30 cellular contexts compared by ENCODE assay signal in genomic region chr19:28635962-28636629, GRCh38.
"Had no signal": no experiment of that assay in that cellular context is flagged by ENCODE, and none has a peak within 500 bp of the region (broad histone marks: within the 10 kb centered on the region; RNA-seq: fewer than 3 reads in every experiment).

No MANE protein-coding gene starts in this region.

- H3K9me3 ChIP-seq: body of pancreas, MG63 had no signal

- FAIRE-seq: astrocyte had no signal

- H3K4me3 ChIP-seq: body of pancreas, breast epithelium, MG63 had no signal

- H3K4me1 ChIP-seq: breast epithelium had no signal

- H3K27ac ChIP-seq: body of pancreas, breast epithelium, WERI-Rb-1 had no signal

- DNase-seq: activated CD4-positive, alpha-beta T cell treated with anti-CD3 and anti-CD28 coated beads, Interleukin-2, amount 10 ng/mL, durations not matched to agents 24 days and 14 days; activated CD4-positive, alpha-beta T cell treated with anti-CD3 and anti-CD28 coated beads, Interleukin-2, amount 50 U/mL, for 4 hours; activated CD8-positive, alpha-beta T cell treated with anti-CD3 and anti-CD28 coated beads for 36 hours; activated gamma-delta T cell; activated naive CD4-positive, alpha-beta T cell treated with Interleukin-2 at 50 U/mL for 16 hours; activated naive CD8-positive, alpha-beta T cell treated with anti-CD3 and anti-CD28 coated beads, Interleukin-2, amount 10 ng/mL, durations not matched to agents 7 days and 5 days; activated T-cell treated with anti-CD3 and anti-CD28 coated beads, Interleukin-2, amount 50 U/mL, for 24 hours; amygdala; body of pancreas; cerebellar nuclear complex; Kasumi-1; KG1; MG63; NCI-H1048; NCI-H1105 treated with DMSO at 0.1 percent for 48 hours; NCI-H1436 treated with DMSO at 0.1 percent for 48 hours; NCI-H1694 treated with DMSO at 0.1 percent for 48 hours; NCI-H2029; NCI-H345; NCI-H524 treated with DMSO at 0.1 percent for 48 hours; NCI-H748 treated with DMSO at 0.1 percent for 48 hours; OCI-M1; Right ventricle myocardium superior; SW 1271; T-helper 1 cell; T-helper 2 cell; T-helper 9 cell; WERI-Rb-1 had no signal

- H3K36me3 ChIP-seq: breast epithelium, MG63, WERI-Rb-1 had no signal

- H3K27me3 ChIP-seq: body of pancreas, breast epithelium, MG63 had no signal

- ATAC-seq: activated CD8-positive, alpha-beta T cell treated with anti-CD3 and anti-CD28 coated beads for 36 hours; body of pancreas had no signal
